22 cellular contexts compared by ENCODE assay signal in the genomic region with DNA sequence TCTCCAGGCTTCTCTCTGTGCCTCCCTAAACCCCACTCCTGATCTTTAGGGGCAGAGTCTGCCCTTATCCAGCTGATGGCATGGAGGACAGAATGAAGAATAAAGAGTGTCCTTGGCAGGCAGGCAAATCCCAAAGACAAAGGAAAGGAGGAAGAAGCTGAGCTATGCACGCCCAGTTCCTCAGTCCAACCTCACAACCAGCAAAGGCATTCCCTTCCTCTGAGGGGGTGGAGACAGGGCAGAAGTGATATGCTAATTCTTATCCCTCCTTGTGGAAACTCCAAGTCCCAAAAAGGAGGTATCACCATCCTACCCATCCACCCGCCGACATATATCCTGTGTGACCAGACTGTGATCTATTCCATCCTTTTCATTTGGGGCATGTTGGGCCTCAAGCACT. TPM values are rescaled to one million over a fixed set of nuclear protein-coding genes. Genes with fewer than 3 reads are reported as not detected.
DNase-seq lines count a peak whose midpoint lies in the region; ATAC-seq, FAIRE-seq and TF ChIP-seq lines count a peak whose summit lies in the region.
"Had no signal": no experiment of that assay in that cellular context is flagged by ENCODE, and none has a peak within 500 bp of the region (broad histone marks: within the 10 kb centered on the region; RNA-seq: fewer than 3 reads in every experiment).

No MANE protein-coding gene starts in this region.

- no peak overlapping the region for H2BK5ac ChIP-seq in neuronal stem cell (ENCODE audit: low read length)

- peaks cover 5% of the 10 kb centered on the region for H3K36me3 Mint-ChIP-seq in endothelial cell (ENCODE audit: low read depth, unreplicated experiment)
- no peaks in the 10 kb centered on the region for H3K36me3 Mint-ChIP-seq in activated T-helper 1 cell treated with anti-CD3 and anti-CD28 coated beads, Interleukin-12 subunit alpha, Interleukin-12 subunit beta, Interleukin-2, Interleukin-4 antibody, amounts not matched to agents 30 ng/mL and 10 ng/mL and 1 ng/mL, durations not matched to agents 14 hours and 24 hours and 36 hours (ENCODE audit: low read depth)
- H3K36me3 Mint-ChIP-seq: CD4-positive, CD25-positive, alpha-beta regulatory T cell; stimulated activated memory B cell treated with anti-CD40 and anti-IgM and Interleukin-4, amounts not matched to agents 10 μg/mL and 1 μg/mL and 100 μg/mL, for 72 hours; T-cell had no signal

- no peak for TF ChIP-seq CTCF in endothelial cell (IDR thresholded peaks at IDR 0.05; ENCODE audit: unreplicated experiment)
- TF ChIP-seq CTCF in right atrium auricular region (IDR thresholded peaks at IDR 0.05), result no peak

- H2AFZ ChIP-seq in neuronal stem cell (ENCODE audit: low read length), result peak overlapping the region; percentile 33

- H3K18ac ChIP-seq in neuronal stem cell (ENCODE audit: low read length), result no peak overlapping the region

- no CpG with 5 or more reads among the region's 3 CpGs for WGBS in neuronal stem cell (ENCODE audit: extremely low coverage in 2 of 2, insufficient read length in 2 of 2, insufficient replicate concordance in 1 of 2), 2 donors

- no peak overlapping the region for H3K9ac ChIP-seq in neuronal stem cell (ENCODE audit: low read depth, low read length, poor library complexity)
- H3K9ac ChIP-seq: KMS-11 had no signal

- H3K9me3 ChIP-seq in neuronal stem cell (replicated peaks in 1 of 2; ENCODE audit: control insufficient read depth in 2 of 2, insufficient read depth in 1 of 2, low read depth in 1 of 2, low read length in 2 of 2) (no peaks in the 10 kb centered on the region), right atrium auricular region (no peaks in the 10 kb centered on the region)
- H3K9me3 ChIP-seq: heart left ventricle, transverse colon had no signal

- H3K4me3 Mint-ChIP-seq in endothelial cell (ENCODE audit: unreplicated experiment), result no peak overlapping the region
- H3K4me3 Mint-ChIP-seq in activated T-helper 1 cell treated with anti-CD3 and anti-CD28 coated beads, Interleukin-12 subunit alpha, Interleukin-12 subunit beta, Interleukin-2, Interleukin-4 antibody, amounts not matched to agents 30 ng/mL and 10 ng/mL and 1 ng/mL, durations not matched to agents 14 hours and 24 hours and 36 hours, result no peak overlapping the region
- H3K4me3 Mint-ChIP-seq: activated CD4-positive, alpha-beta T cell treated with anti-CD3 and anti-CD28 coated beads for 36 hours; activated naive CD8-positive, alpha-beta T cell treated with anti-CD3 and anti-CD28 coated beads, Interleukin-2, amount 50 U/mL, for 24 hours; activated T-cell treated with anti-CD3 and anti-CD28 coated beads, Interleukin-2, amount 50 U/mL, for 4 hours; CD4-positive, CD25-positive, alpha-beta regulatory T cell; stimulated activated memory B cell treated with anti-CD40 and anti-IgM and Interleukin-4, amounts not matched to agents 10 μg/mL and 1 μg/mL and 100 μg/mL, for 72 hours; T-cell had no signal

- intact Hi-C loops in activated T-helper 1 cell treated with anti-CD3 and anti-CD28 coated beads, Interleukin-12 subunit alpha, Interleukin-12 subunit beta, Interleukin-2, Interleukin-4 antibody, amounts not matched to agents 30 ng/mL and 10 ng/mL and 1 ng/mL, durations not matched to agents 14 hours and 24 hours and 36 hours (cut with micrococcal nuclease), result no loop called here

- H3K4me1 ChIP-seq in neuronal stem cell (ENCODE audit: control insufficient read depth in 2 of 2, insufficient read depth in 1 of 2, low read depth in 1 of 2, low read length in 2 of 2) (peaks cover 0 to 1% of the 10 kb centered on the region in 2 donors), right atrium auricular region (no peaks in the 10 kb centered on the region)
- H3K4me1 ChIP-seq: transverse colon had no signal

- no peak overlapping the region for H3K4ac ChIP-seq in neuronal stem cell (ENCODE audit: low read length)

- H3K27me3 ChIP-seq in neuronal stem cell (ENCODE audit: control insufficient read depth in 3 of 3, insufficient read depth in 3 of 3, low read depth in 1 of 3, low read length in 3 of 3) (no peaks in the 10 kb centered on the region), right atrium auricular region (no peaks in the 10 kb centered on the region)
- H3K27me3 ChIP-seq: heart left ventricle, transverse colon had no signal

- no peak overlapping the region for H4K91ac ChIP-seq in neuronal stem cell (ENCODE audit: low read depth, low read length, poor library complexity)

- H3K27ac ChIP-seq in neuronal stem cell (replicated peaks; ENCODE audit: low read length), result no peak overlapping the region
- no peak overlapping the region for H3K27ac ChIP-seq in right atrium auricular region
- H3K27ac ChIP-seq: heart left ventricle, KMS-11, transverse colon had no signal

- H2BK12ac ChIP-seq in neuronal stem cell (ENCODE audit: low read length), result no peak overlapping the region

- H3K9me3 Mint-ChIP-seq in endothelial cell (ENCODE audit: unreplicated experiment), result no peaks in the 10 kb centered on the region
- no peaks in the 10 kb centered on the region for H3K9me3 Mint-ChIP-seq in activated T-helper 1 cell treated with anti-CD3 and anti-CD28 coated beads, Interleukin-12 subunit alpha, Interleukin-12 subunit beta, Interleukin-2, Interleukin-4 antibody, amounts not matched to agents 30 ng/mL and 10 ng/mL and 1 ng/mL, durations not matched to agents 14 hours and 24 hours and 36 hours
- H3K9me3 Mint-ChIP-seq: activated naive CD8-positive, alpha-beta T cell treated with anti-CD3 and anti-CD28 coated beads, Interleukin-2, amount 50 U/mL, for 24 hours; activated T-cell treated with anti-CD3 and anti-CD28 coated beads, Interleukin-2, amount 50 U/mL, for 4 hours; T-cell had no signal

- no peak overlapping the region for H2BK120ac ChIP-seq in neuronal stem cell (ENCODE audit: low read depth, low read length)

- no peak for FAIRE-seq in H54 (lab: Jason Lieb, UNC)
- FAIRE-seq: GM12892 had no signal

- DNase-seq in H54 (ENCODE audit: insufficient read length, low spot score) (peak; percentile 11), OCI-M1 (lab: John Stamatoyannopoulos, UW) (peak; percentile 45), endothelial cell (ENCODE audit: low spot score) (no peak), neuronal stem cell (ENCODE audit: low spot score) (no peak), kidney glomerular epithelial cell (lab: John Stamatoyannopoulos, UW) (no peak), right atrium auricular region (ENCODE audit: low spot score) (no peak)
- no peak for DNase-seq in activated T-helper 1 cell treated with anti-CD3 and anti-CD28 coated beads, Interleukin-12 subunit alpha, Interleukin-12 subunit beta, Interleukin-2, Interleukin-4 antibody, amounts not matched to agents 30 ng/mL and 10 ng/mL and 1 ng/mL, durations not matched to agents 14 hours and 24 hours and 36 hours (ENCODE audit: low spot score)
- DNase-seq: activated T-cell treated with anti-CD3 and anti-CD28 coated beads, Interleukin-2, amount 50 U/mL, for 4 hours; heart left ventricle; NCI-H1436 treated with DMSO at 0.1 percent for 48 hours; NCI-H446; transverse colon had no signal

- no peak for TF ChIP-seq POLR2A in H54 (IDR thresholded peaks at IDR 0.05; ENCODE audit: low read depth, low read length)

- ATAC-seq in HG02840 (IDR thresholded peaks at IDR 0.05; ENCODE audit: low FRiP score, unreplicated experiment), result no peak
- ATAC-seq: activated naive CD8-positive, alpha-beta T cell treated with anti-CD3 and anti-CD28 coated beads, Interleukin-2, amount 50 U/mL, for 24 hours; activated T-cell treated with anti-CD3 and anti-CD28 coated beads, Interleukin-2, amount 50 U/mL, for 4 hours; heart left ventricle; sciatic nerve; stimulated activated memory B cell treated with anti-CD40 and anti-IgM and Interleukin-4, amounts not matched to agents 10 μg/mL and 1 μg/mL and 100 μg/mL, for 72 hours; T-cell had no signal

- H2AK5ac ChIP-seq in neuronal stem cell (ENCODE audit: low read depth, low read length), result no peak overlapping the region

- no peak overlapping the region for H3K14ac ChIP-seq in neuronal stem cell (ENCODE audit: low read length)

- no peak overlapping the region for H3K23ac ChIP-seq in neuronal stem cell (ENCODE audit: low read depth, low read length, poor library complexity)

- H4K8ac ChIP-seq in neuronal stem cell (ENCODE audit: low read depth, low read length), result no peak overlapping the region

- H3K27ac Mint-ChIP-seq in endothelial cell (ENCODE audit: unreplicated experiment), result peak overlapping the region; percentile 86
- no peak overlapping the region for H3K27ac Mint-ChIP-seq in activated T-helper 1 cell treated with anti-CD3 and anti-CD28 coated beads, Interleukin-12 subunit alpha, Interleukin-12 subunit beta, Interleukin-2, Interleukin-4 antibody, amounts not matched to agents 30 ng/mL and 10 ng/mL and 1 ng/mL, durations not matched to agents 14 hours and 24 hours and 36 hours
- H3K27ac Mint-ChIP-seq: activated CD4-positive, alpha-beta T cell treated with anti-CD3 and anti-CD28 coated beads for 36 hours; activated naive CD8-positive, alpha-beta T cell treated with anti-CD3 and anti-CD28 coated beads, Interleukin-2, amount 50 U/mL, for 24 hours; CD4-positive, CD25-positive, alpha-beta regulatory T cell; stimulated activated memory B cell treated with anti-CD40 and anti-IgM and Interleukin-4, amounts not matched to agents 10 μg/mL and 1 μg/mL and 100 μg/mL, for 72 hours; T-cell had no signal

- H2BK15ac ChIP-seq in neuronal stem cell (ENCODE audit: low read length), result no peak overlapping the region

- H3K4me3 ChIP-seq in neuronal stem cell (ENCODE audit: low read length in 2 of 2), result no peak overlapping the region
- no peak overlapping the region for H3K4me3 ChIP-seq in right atrium auricular region
- H3K4me3 ChIP-seq: heart left ventricle, lung, transverse colon had no signal

- peaks cover 34% of the 10 kb centered on the region for H3K4me1 Mint-ChIP-seq in endothelial cell (ENCODE audit: unreplicated experiment)
- H3K4me1 Mint-ChIP-seq in activated T-helper 1 cell treated with anti-CD3 and anti-CD28 coated beads, Interleukin-12 subunit alpha, Interleukin-12 subunit beta, Interleukin-2, Interleukin-4 antibody, amounts not matched to agents 30 ng/mL and 10 ng/mL and 1 ng/mL, durations not matched to agents 14 hours and 24 hours and 36 hours (ENCODE audit: low read depth), result no peaks in the 10 kb centered on the region
- H3K4me1 Mint-ChIP-seq: CD4-positive, CD25-positive, alpha-beta regulatory T cell; stimulated activated memory B cell treated with anti-CD40 and anti-IgM and Interleukin-4, amounts not matched to agents 10 μg/mL and 1 μg/mL and 100 μg/mL, for 72 hours had no signal

- H3K36me3 ChIP-seq in neuronal stem cell (replicated peaks in 1 of 2; ENCODE audit: control insufficient read depth in 2 of 2, insufficient read depth in 2 of 2, low read length in 2 of 2), result no peaks in the 10 kb centered on the region
- H3K36me3 ChIP-seq in right atrium auricular region, result no peaks in the 10 kb centered on the region
- H3K36me3 ChIP-seq: heart left ventricle, transverse colon had no signal

- no peak overlapping the region for H3K4me2 ChIP-seq in neuronal stem cell (ENCODE audit: insufficient read depth, low read length, poor library complexity, severe bottlenecking)
- H3K4me2 ChIP-seq: KMS-11 had no signal

- no peaks in the 10 kb centered on the region for H3K27me3 Mint-ChIP-seq in endothelial cell (ENCODE audit: unreplicated experiment)
- peaks cover 11% of the 10 kb centered on the region for H3K27me3 Mint-ChIP-seq in activated T-helper 1 cell treated with anti-CD3 and anti-CD28 coated beads, Interleukin-12 subunit alpha, Interleukin-12 subunit beta, Interleukin-2, Interleukin-4 antibody, amounts not matched to agents 30 ng/mL and 10 ng/mL and 1 ng/mL, durations not matched to agents 14 hours and 24 hours and 36 hours (ENCODE audit: insufficient read depth)
- H3K27me3 Mint-ChIP-seq: activated CD4-positive, alpha-beta T cell treated with anti-CD3 and anti-CD28 coated beads for 36 hours; stimulated activated memory B cell treated with anti-CD40 and anti-IgM and Interleukin-4, amounts not matched to agents 10 μg/mL and 1 μg/mL and 100 μg/mL, for 72 hours had no signal

- H3K79me1 ChIP-seq in neuronal stem cell (ENCODE audit: low read depth, low read length), result no peaks in the 10 kb centered on the region

RNA-seq across cellular contexts. Expression of a gene that starts 10.5 kb away (rescaled TPM):
- total RNA-seq in endothelial cell (ENCODE audit: unreplicated experiment) (not detected), right atrium auricular region (not detected)
- not detected for polyA plus RNA-seq in neuronal stem cell (2013, experiment 1 of 2)
- not detected for polyA plus RNA-seq in neuronal stem cell (2013, experiment 2 of 2)
- not detected in 2 replicates for total RNA-seq in activated T-helper 1 cell treated with anti-CD3 and anti-CD28 coated beads, Interleukin-12 subunit alpha, Interleukin-12 subunit beta, Interleukin-2, Interleukin-4 antibody, amounts not matched to agents 30 ng/mL and 10 ng/mL and 1 ng/mL, durations not matched to agents 14 hours and 24 hours and 36 hours
- total RNA-seq: activated CD4-positive, alpha-beta T cell treated with anti-CD3 and anti-CD28 coated beads for 36 hours; activated T-cell treated with anti-CD3 and anti-CD28 coated beads, Interleukin-2, amount 50 U/mL, for 4 hours; CD4-positive, CD25-positive, alpha-beta regulatory T cell; heart left ventricle; lung; sciatic nerve; T-cell; transverse colon had no signal
- polyA plus RNA-seq: CD4-positive, CD25-positive, alpha-beta regulatory T cell; heart left ventricle; lung had no signal

Comparison
In these comparisons a context has a peak if more than half of its experiments do, and no peak if none do; other contexts are left out.
1. DNase-seq: peak in H54 (single experiment) and OCI-M1 (single experiment); none in endothelial cell (single experiment), neuronal stem cell (single experiment), kidney glomerular epithelial cell (single experiment), activated T-helper 1 cell treated with anti-CD3 and anti-CD28 coated beads, Interleukin-12 subunit alpha, Interleukin-12 subunit beta, Interleukin-2, Interleukin-4 antibody, amounts not matched to agents 30 ng/mL and 10 ng/mL and 1 ng/mL, durations not matched to agents 14 hours and 24 hours and 36 hours (single experiment) and right atrium auricular region (single experiment).